In the genomic region with DNA sequence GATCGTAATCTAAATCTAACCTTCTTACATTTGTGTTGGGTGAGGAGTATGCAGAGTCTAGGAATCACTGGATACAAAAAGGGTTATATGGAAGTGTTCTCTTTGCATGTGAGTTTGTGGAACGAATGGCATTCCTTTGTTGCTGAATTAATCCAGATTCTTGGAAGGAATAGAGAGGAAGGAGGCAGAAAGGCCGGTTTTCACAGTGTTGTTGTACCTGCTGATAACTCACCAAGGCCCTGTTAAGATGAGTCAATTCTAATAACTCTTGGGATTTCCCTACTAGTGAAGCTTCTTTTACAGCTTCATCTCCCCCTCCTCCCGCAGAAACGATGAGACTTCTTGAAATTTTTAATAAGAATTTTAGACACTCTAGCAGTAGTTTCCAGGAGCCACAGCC, we compare ENCODE assay signal across 15 cellular contexts.
DNase-seq lines count a peak whose midpoint lies in the region; ATAC-seq and TF ChIP-seq lines count a peak whose summit lies in the region.
"Had no signal": no experiment of that assay in that cellular context is flagged by ENCODE, and none has a peak within 500 bp of the region (broad histone marks: within the 10 kb centered on the region; RNA-seq: fewer than 3 reads in every experiment).

No MANE protein-coding gene starts in this region.

- H3K4me3 ChIP-seq in BE2C (ENCODE audit: low read depth, low read length) (no peak overlapping the region), gastrocnemius medialis (no peak overlapping the region)
- H3K4me3 ChIP-seq: testis had no signal

- TF ChIP-seq POLR2A in gastrocnemius medialis (IDR thresholded peaks at IDR 0.05) = no peak

- H3K4me1 ChIP-seq in BE2C (peaks cover 3% of the 10 kb centered on the region; the same call in 1 of the 2 replicates), gastrocnemius medialis (no peaks in the 10 kb centered on the region)
- H3K4me1 ChIP-seq: testis had no signal

- DNase-seq in M059J (ENCODE audit: low read depth) = peak; percentile 44
- DNase-seq in epithelial cell of prostate (ENCODE audit: low read depth, low spot score) = no peak
- DNase-seq in omental fat pad (ENCODE audit: low spot score) = no peak
- no peak for DNase-seq in CD1c-positive myeloid dendritic cell (ENCODE audit: extremely low spot score)
- DNase-seq in BE2C = no peak
- DNase-seq in NCI-H524 treated with DMSO at 0.1 percent for 48 hours (lab: John Stamatoyannopoulos, UW) = no peak
- DNase-seq in gastrocnemius medialis = no peak
- DNase-seq: activated CD4-positive, alpha-beta T cell treated with anti-CD3 and anti-CD28 coated beads for 1 hour; activated T-cell treated with anti-CD3 and anti-CD28 coated beads, Interleukin-2, amount 50 U/mL, for 48 hours; aorta; effector memory CD8-positive, alpha-beta T cell; glutamatergic neuron; small intestine; testis had no signal

- ATAC-seq in GM18868 (IDR thresholded peaks at IDR 0.05; ENCODE audit: unreplicated experiment) (peak; percentile 82), omental fat pad (ENCODE audit: low FRiP score) (peak; percentile 67), gastrocnemius medialis (no peak)
- ATAC-seq: effector memory CD8-positive, alpha-beta T cell had no signal

- H3K36me3 ChIP-seq in BE2C = no peaks in the 10 kb centered on the region
- H3K36me3 ChIP-seq in gastrocnemius medialis = no peaks in the 10 kb centered on the region

- no peak for TF ChIP-seq CTCF in omental fat pad (IDR thresholded peaks at IDR 0.05)
- TF ChIP-seq CTCF in BE2C (IDR thresholded peaks at IDR 0.05; ENCODE audit: low read depth, low read length) = no peak
- TF ChIP-seq CTCF in gastrocnemius medialis (IDR thresholded peaks at IDR 0.05 in 4 of 5, conservative IDR thresholded peaks at IDR 0.05 in 1 of 5) = no peak

- H3K9me3 ChIP-seq in BE2C (peaks cover 2% of the 10 kb centered on the region; the same call in 1 of the 2 replicates), gastrocnemius medialis (no peaks in the 10 kb centered on the region)
- H3K9me3 ChIP-seq: testis had no signal

- intact Hi-C loops in gastrocnemius medialis (cut with DNase I; ENCODE audit: low total_unique reads) = no loop called here

- in situ Hi-C loops in gastrocnemius medialis (cut with MboI; ENCODE audit: low sequenced_read_pairs in 4 of 4) = loop anchor here in 2 of 4 donors (10.0 to 25.0 kb wide), 2 partner anchors 91 to 104 kb away; no protein-coding TSS in a partner anchor

- H3K27ac ChIP-seq in epithelial cell of prostate = peak overlapping the region; percentile 20
- H3K27ac ChIP-seq in gastrocnemius medialis = no peak overlapping the region
- H3K27ac ChIP-seq: testis had no signal

- H3K27me3 ChIP-seq in BE2C (no peaks in the 10 kb centered on the region), gastrocnemius medialis (no peaks in the 10 kb centered on the region)
- H3K27me3 ChIP-seq: testis had no signal

Comparison
In these comparisons a context has a peak if more than half of its experiments do, and no peak if none do; other contexts are left out.
1. ATAC-seq: peak in GM18868 (single experiment) and omental fat pad (single experiment); none in gastrocnemius medialis (0 of 2).